Comparison of ENCODE assay signal across 15 cellular contexts in genomic region chr10:5582736-5583135, GRCh38. TPM values are rescaled to one million over a fixed set of nuclear protein-coding genes. Genes with fewer than 3 reads are reported as not detected.
DNase-seq lines count a peak whose midpoint lies in the region; TF ChIP-seq lines count a peak whose summit lies in the region.
"Had no signal": no experiment of that assay in that cellular context is flagged by ENCODE, and none has a peak within 500 bp of the region (broad histone marks: within the 10 kb centered on the region; RNA-seq: fewer than 3 reads in every experiment).

No MANE protein-coding gene starts in this region.

- no peaks in the 10 kb centered on the region for H3F3A ChIP-seq in Loucy (ENCODE audit: low read depth)

- no peaks in the 10 kb centered on the region for H3K9me3 Mint-ChIP-seq in dendritic cell treated with granulocyte-macrophage colony-stimulating factor and Interleukin-4, amounts not matched to agents 40 ng/mL and 50 ng/mL, for 4 days

- H3K27ac Mint-ChIP-seq in dendritic cell treated with granulocyte-macrophage colony-stimulating factor and Interleukin-4, amounts not matched to agents 40 ng/mL and 50 ng/mL, for 4 days = peak overlapping the region; percentile 79

- POLR2A ChIA-PET in GM10248 (lab: Yijun Ruan, JAX) = interaction anchor here (0.6 kb wide), 2 partner anchors 130 to 599 kb away, joined by 6 to 7 read pairs; no protein-coding TSS in a partner anchor

- H3K9me3 ChIP-seq in Loucy (ENCODE audit: insufficient read depth, low read depth, low read length) (no peaks in the 10 kb centered on the region), osteoblast (ENCODE audit: low read depth, low read length) (no peaks in the 10 kb centered on the region)
- H3K9me3 ChIP-seq in effector memory CD4-positive, alpha-beta T cell (ENCODE audit: control insufficient read depth, low read length) = no peaks in the 10 kb centered on the region
- H3K9me3 ChIP-seq: prostate gland, SJCRH30 had no signal

- no peaks in the 10 kb centered on the region for H3K4me1 ChIP-seq in Loucy (ENCODE audit: insufficient read depth, low read length, poor library complexity, severe bottlenecking)
- peaks cover 14% of the 10 kb centered on the region for H3K4me1 ChIP-seq in osteoblast (ENCODE audit: insufficient read depth, low read length)
- H3K4me1 ChIP-seq in effector memory CD4-positive, alpha-beta T cell (ENCODE audit: control insufficient read depth, insufficient read depth, low read length, poor library complexity, severe bottlenecking) = no peaks in the 10 kb centered on the region
- H3K4me1 ChIP-seq: prostate gland had no signal

- H3K27me3 Mint-ChIP-seq in dendritic cell treated with granulocyte-macrophage colony-stimulating factor and Interleukin-4, amounts not matched to agents 40 ng/mL and 50 ng/mL, for 4 days = peaks cover 26% of the 10 kb centered on the region

- no peaks in the 10 kb centered on the region for H3K9me2 ChIP-seq in Loucy (replicated peaks; ENCODE audit: low read depth, low read length)

- H3K79me2 ChIP-seq in Loucy (ENCODE audit: insufficient read depth, low read length) (no peaks in the 10 kb centered on the region), osteoblast (ENCODE audit: insufficient read depth, low read length) (no peaks in the 10 kb centered on the region)

- H3K4me3 Mint-ChIP-seq in dendritic cell treated with granulocyte-macrophage colony-stimulating factor and Interleukin-4, amounts not matched to agents 40 ng/mL and 50 ng/mL, for 4 days = no peak overlapping the region

- CTCF ChIA-PET in GM10248 (lab: Yijun Ruan, JAX) = interaction anchor here (1.6 to 3.1 kb wide), 3 partner anchors 10 to 47 kb away, joined by 6 to 17 read pairs (median 11); no protein-coding TSS in a partner anchor

- DNase-seq in GM10248 (ENCODE audit: extremely low spot score) (no peak), osteoblast (ENCODE audit: insufficient read length, low spot score, missing footprints) (no peak), posterior vena cava (ENCODE audit: low spot score) (no peak), DMS153 treated with DMSO at 0.1 percent for 48 hours (lab: John Stamatoyannopoulos, UW; ENCODE audit: unreplicated experiment) (no peak), NCI-H510A (lab: John Stamatoyannopoulos, UW) (no peak)
- DNase-seq in effector memory CD4-positive, alpha-beta T cell = no peak
- DNase-seq: activated CD8-positive, alpha-beta memory T cell treated with anti-CD3 and anti-CD28 coated beads, Interleukin-2, amount 50 U/mL, for 4 hours; C1 segment of cervical spinal cord; stimulated activated CD4-positive, alpha-beta T cell treated with anti-CD3 and anti-CD28 coated beads, Interleukin-4, amount 100 ng/mL, for 24 hours; stimulated activated naive CD4-positive, alpha-beta T cell treated with Interleukin-2 at 50 U/mL for 16 hours had no signal

- no peak overlapping the region for H3K9ac ChIP-seq in Loucy (ENCODE audit: low read depth, low read length, poor library complexity, severe bottlenecking)

- H2AFZ ChIP-seq in Loucy (ENCODE audit: low read length) = no peak overlapping the region
- no peak overlapping the region for H2AFZ ChIP-seq in osteoblast (ENCODE audit: low read length)

- H3K4me3 ChIP-seq in Loucy (ENCODE audit: low read length, poor library complexity, severe bottlenecking) (no peak overlapping the region), osteoblast (ENCODE audit: insufficient read depth, low read length) (no peak overlapping the region)
- no peak overlapping the region for H3K4me3 ChIP-seq in effector memory CD4-positive, alpha-beta T cell (ENCODE audit: insufficient read depth, low read depth, low read length, poor library complexity, severe bottlenecking)
- H3K4me3 ChIP-seq: prostate gland, SJCRH30 had no signal

- intact Hi-C loops in dendritic cell treated with granulocyte-macrophage colony-stimulating factor and Interleukin-4, amounts not matched to agents 40 ng/mL and 50 ng/mL, for 4 days (cut with micrococcal nuclease) = no loop called here
- intact Hi-C loops in posterior vena cava (cut with DNase I) = no loop called here

- H4K20me1 ChIP-seq in Loucy (ENCODE audit: insufficient read depth, low read length, poor library complexity, severe bottlenecking) (no peaks in the 10 kb centered on the region), osteoblast (ENCODE audit: insufficient read depth, low read length) (no peaks in the 10 kb centered on the region)

- no peaks in the 10 kb centered on the region for H3K36me3 Mint-ChIP-seq in dendritic cell treated with granulocyte-macrophage colony-stimulating factor and Interleukin-4, amounts not matched to agents 40 ng/mL and 50 ng/mL, for 4 days (ENCODE audit: low read depth)

- H3K36me3 ChIP-seq in Loucy (ENCODE audit: insufficient read depth, low read length) (no peaks in the 10 kb centered on the region), osteoblast (ENCODE audit: insufficient read depth, low read length) (no peaks in the 10 kb centered on the region)
- no peaks in the 10 kb centered on the region for H3K36me3 ChIP-seq in effector memory CD4-positive, alpha-beta T cell (ENCODE audit: control insufficient read depth, insufficient read depth, low read length)
- H3K36me3 ChIP-seq: prostate gland, SJCRH30 had no signal

- H3K4me1 Mint-ChIP-seq in dendritic cell treated with granulocyte-macrophage colony-stimulating factor and Interleukin-4, amounts not matched to agents 40 ng/mL and 50 ng/mL, for 4 days (ENCODE audit: low read depth) = peaks cover 51% of the 10 kb centered on the region

- H3K27me3 ChIP-seq in Loucy (ENCODE audit: insufficient read depth, low read length, poor library complexity, severe bottlenecking) (no peaks in the 10 kb centered on the region), osteoblast (ENCODE audit: insufficient read depth, low read length) (no peaks in the 10 kb centered on the region)
- no peaks in the 10 kb centered on the region for H3K27me3 ChIP-seq in effector memory CD4-positive, alpha-beta T cell (replicated peaks; ENCODE audit: control insufficient read depth, insufficient read depth, low read length, poor library complexity, severe bottlenecking)
- H3K27me3 ChIP-seq: SJCRH30 had no signal

- no peak overlapping the region for H3K27ac ChIP-seq in osteoblast (ENCODE audit: low read depth, low read length)
- H3K27ac ChIP-seq in effector memory CD4-positive, alpha-beta T cell (ENCODE audit: insufficient read depth, low read length, poor library complexity, severe bottlenecking) = no peak overlapping the region
- H3K27ac ChIP-seq: SJCRH30 had no signal

- TF ChIP-seq CTCF in GM10248 (IDR thresholded peaks at IDR 0.05; ENCODE audit: control extremely low read depth, extremely low read depth, low read depth, missing control alignments) (peak; percentile 7), Loucy (conservative IDR thresholded peaks at IDR 0.05; ENCODE audit: low read length) (peak; percentile 16; the same call in 1 of the 2 replicates), osteoblast (IDR thresholded peaks at IDR 0.05; ENCODE audit: extremely low read depth, low read depth, low read length) (peak; percentile 18)

- H3K4me2 ChIP-seq in Loucy (ENCODE audit: low read depth, low read length, poor library complexity, severe bottlenecking) (no peak overlapping the region), osteoblast (ENCODE audit: insufficient read depth, low read length) (no peak overlapping the region)

RNA-seq across cellular contexts. Expression of gene CALML3, which starts 58.0 kb away (rescaled TPM):
- total RNA-seq in osteoblast = not detected in 2 replicates
- not detected for total RNA-seq in posterior vena cava
- total RNA-seq: mucosa of gallbladder, SJCRH30 had no signal
